In the genomic region with DNA sequence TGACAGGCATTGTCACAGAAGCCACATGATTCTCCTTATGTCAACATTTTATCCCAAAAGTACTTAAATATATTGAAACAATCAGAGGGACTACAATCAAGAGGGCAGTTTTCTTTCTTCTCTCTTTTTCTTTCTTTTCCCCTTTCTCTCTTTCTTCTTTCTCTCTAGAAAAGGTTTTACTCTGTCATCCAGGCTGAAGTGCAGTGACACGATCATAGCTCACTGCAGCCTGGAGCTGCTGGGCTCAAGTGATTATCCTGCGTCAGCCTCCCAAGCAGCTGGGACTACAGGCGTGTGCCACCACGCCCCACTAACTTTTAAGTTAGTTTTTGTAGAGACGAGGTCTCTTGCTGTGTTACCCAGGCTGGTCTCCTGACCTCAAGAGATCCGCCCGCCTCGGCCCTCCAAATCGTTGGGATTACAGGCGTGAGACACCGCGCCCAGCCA, we compare ENCODE assay signal across 8 cellular contexts. TPM values are rescaled to one million over a fixed set of nuclear protein-coding genes. Genes with fewer than 3 reads are reported as not detected.
DNase-seq lines count a peak whose midpoint lies in the region; ATAC-seq and TF ChIP-seq lines count a peak whose summit lies in the region.

No MANE protein-coding gene starts in this region.

- H3K36me3 ChIP-seq in mesendoderm (ENCODE audit: control insufficient read depth, insufficient read depth, low read length) = no peaks in the 10 kb centered on the region
- H3K36me3 ChIP-seq in upper lobe of right lung = no peaks in the 10 kb centered on the region

- no peak overlapping the region for H2AK5ac ChIP-seq in mesendoderm (ENCODE audit: low read length)

- H3K4ac ChIP-seq in mesendoderm (ENCODE audit: low read depth, low read length) = peak overlapping the region; percentile 65

- H3K27me3 ChIP-seq in mesendoderm (ENCODE audit: insufficient read depth, low read length, poor library complexity) (no peaks in the 10 kb centered on the region), upper lobe of right lung (no peaks in the 10 kb centered on the region)

- H3K23ac ChIP-seq in mesendoderm (ENCODE audit: low read length) = no peak overlapping the region

- no peak overlapping the region for H2BK120ac ChIP-seq in mesendoderm (ENCODE audit: low read depth, low read length)

- H3K9me3 Mint-ChIP-seq in activated naive CD4-positive, alpha-beta T cell treated with anti-CD3 and anti-CD28 coated beads, Interleukin-2, amount 50 U/mL, for 24 hours = no peaks in the 10 kb centered on the region
- peaks cover 0 to 4% (median 0%) of the 10 kb centered on the region in 5 experiments for H3K9me3 Mint-ChIP-seq in brain

- H2BK5ac ChIP-seq in mesendoderm (ENCODE audit: low read length) = no peak overlapping the region

- peak overlapping the region; percentile 87 for H3K4me3 Mint-ChIP-seq in activated naive CD4-positive, alpha-beta T cell treated with anti-CD3 and anti-CD28 coated beads, Interleukin-2, amount 50 U/mL, for 24 hours
- peak overlapping the region; percentile 82 to 93 (median 85) for H3K4me3 Mint-ChIP-seq in brain

- peaks cover 24% of the 10 kb centered on the region for H3K79me2 ChIP-seq in mesendoderm (ENCODE audit: control insufficient read depth, insufficient read depth, low read length)

- intact Hi-C loops in upper lobe of right lung (cut with DNase I) = no loop called here

- H4K8ac ChIP-seq in mesendoderm (ENCODE audit: low read depth, low read length) = no peak overlapping the region

- no peaks in the 10 kb centered on the region for H3K79me1 ChIP-seq in mesendoderm (ENCODE audit: low read length)

- no peak overlapping the region for H2BK15ac ChIP-seq in mesendoderm (replicated peaks; ENCODE audit: low read depth)

- TF ChIP-seq CTCF in brain (conservative IDR thresholded peaks at IDR 0.05) (no peak), upper lobe of right lung (IDR thresholded peaks at IDR 0.05) (no peak)

- peaks cover 11% of the 10 kb centered on the region for H3K36me3 Mint-ChIP-seq in activated naive CD4-positive, alpha-beta T cell treated with anti-CD3 and anti-CD28 coated beads, Interleukin-2, amount 50 U/mL, for 24 hours
- H3K36me3 Mint-ChIP-seq in brain = no peaks in the 10 kb centered on the region

- no peak overlapping the region for H3K27ac ChIP-seq in mesendoderm (ENCODE audit: low read depth, low read length)
- peak overlapping the region; percentile 83 for H3K27ac ChIP-seq in upper lobe of right lung

- H3K9me3 ChIP-seq in upper lobe of right lung = no peaks in the 10 kb centered on the region

- H3K18ac ChIP-seq in mesendoderm (ENCODE audit: low read length) = no peak overlapping the region

- H3K9ac ChIP-seq in mesendoderm (ENCODE audit: low read length) = peak overlapping the region; percentile 85

- H3K4me3 ChIP-seq in mesendoderm (ENCODE audit: low read length) (no peak overlapping the region), upper lobe of right lung (peak overlapping the region; percentile 74)

- DNase-seq in activated naive CD4-positive, alpha-beta T cell treated with Interleukin-2 at 50 U/mL for 16 hours = no peak
- no peak for DNase-seq in mesendoderm
- DNase-seq in upper lobe of right lung = peak; percentile 60
- no peak for DNase-seq in MV-4-11 (lab: John Stamatoyannopoulos, UW)
- DNase-seq in amniotic stem cell (lab: John Stamatoyannopoulos, UW) = no peak

- ATAC-seq in upper lobe of right lung = no peak
- no peak for ATAC-seq in HG03565 (IDR thresholded peaks at IDR 0.05; ENCODE audit: unreplicated experiment)

- peak overlapping the region; percentile 95 for H3K56ac ChIP-seq in mesendoderm (ENCODE audit: low read length)

- H4K5ac ChIP-seq in mesendoderm (ENCODE audit: low read length) = no peak overlapping the region

- peaks cover 41% of the 10 kb centered on the region for H3K4me1 Mint-ChIP-seq in activated naive CD4-positive, alpha-beta T cell treated with anti-CD3 and anti-CD28 coated beads, Interleukin-2, amount 50 U/mL, for 24 hours
- H3K4me1 Mint-ChIP-seq in brain = peaks cover 44% of the 10 kb centered on the region

- peaks cover 7% of the 10 kb centered on the region for H3K27me3 Mint-ChIP-seq in activated naive CD4-positive, alpha-beta T cell treated with anti-CD3 and anti-CD28 coated beads, Interleukin-2, amount 50 U/mL, for 24 hours
- peaks cover 28% of the 10 kb centered on the region for H3K27me3 Mint-ChIP-seq in brain

- H3K4me1 ChIP-seq in mesendoderm (ENCODE audit: control insufficient read depth, low read depth, low read length) (peaks cover 3% of the 10 kb centered on the region), upper lobe of right lung (peaks cover 23% of the 10 kb centered on the region)

- no CpG with 5 or more reads among the region's 12 CpGs for WGBS in mesendoderm (ENCODE audit: extremely low coverage, insufficient coverage, low lambda C conversion rate)

- peak overlapping the region; percentile 74 for H3K27ac Mint-ChIP-seq in activated naive CD4-positive, alpha-beta T cell treated with anti-CD3 and anti-CD28 coated beads, Interleukin-2, amount 50 U/mL, for 24 hours
- peak overlapping the region in 4 of 5 experiments; percentile 36 to 88 (median 74) for H3K27ac Mint-ChIP-seq in brain

- H3K4me2 ChIP-seq in mesendoderm (ENCODE audit: low read length) = peak overlapping the region; percentile 71

RNA-seq across cellular contexts. Expression of a gene that starts 1.0 kb away (rescaled TPM):
- polyA plus RNA-seq in brain (ENCODE audit: insufficient read depth, low read depth, low replicate concordance) = 10.8 TPM
- 49.2 TPM for polyA plus RNA-seq in mesendoderm (2013, experiment 1 of 2)
- 47.9 TPM for polyA plus RNA-seq in mesendoderm (2013, experiment 2 of 2)
- 43.6 TPM for total RNA-seq in upper lobe of right lung

RNA-seq across cellular contexts. Expression of a gene that starts 18.8 kb away (rescaled TPM):
- polyA plus RNA-seq in brain (ENCODE audit: insufficient read depth, low read depth, low replicate concordance) = 74.2 TPM
- 26.1 TPM for polyA plus RNA-seq in mesendoderm (2013, experiment 1 of 2)
- 24.8 TPM for polyA plus RNA-seq in mesendoderm (2013, experiment 2 of 2)
- 4.9 TPM for total RNA-seq in upper lobe of right lung
